Comparison of ENCODE assay signal across 8 cellular contexts in the genomic region with DNA sequence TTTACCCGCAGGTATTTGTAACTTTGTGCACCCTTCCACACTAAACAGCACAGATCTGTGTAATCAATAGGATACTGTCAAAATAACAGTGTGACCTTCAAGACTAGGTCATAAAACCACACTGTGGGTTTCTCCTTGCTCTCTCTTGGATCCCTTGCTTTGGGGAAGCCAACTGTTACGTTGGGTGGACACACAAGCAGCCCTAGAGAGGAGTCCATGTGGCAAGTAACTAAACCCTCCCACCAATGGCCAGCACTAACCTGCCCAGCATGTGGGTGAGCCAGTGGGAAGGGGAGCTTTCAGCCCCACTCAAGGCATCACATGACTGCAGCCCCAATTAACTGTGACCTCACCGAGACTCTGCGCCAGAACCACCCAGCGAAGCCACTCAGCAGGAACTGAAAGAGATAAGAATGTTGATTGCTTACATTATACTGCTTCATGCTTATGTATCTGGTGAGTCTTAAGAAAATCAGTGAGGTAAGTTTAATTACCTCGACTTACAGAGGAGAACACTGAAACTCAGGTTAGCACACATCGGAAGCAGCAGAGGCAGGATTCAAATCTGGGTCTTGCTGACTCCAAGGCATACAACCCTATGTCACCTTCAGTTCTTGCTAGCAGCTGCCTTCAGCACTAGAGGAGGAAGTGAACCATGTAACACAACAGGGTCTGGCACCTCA. TPM values are rescaled to one million over a fixed set of nuclear protein-coding genes. Genes with fewer than 3 reads are reported as not detected.
DNase-seq lines count a peak whose midpoint lies in the region; ATAC-seq and TF ChIP-seq lines count a peak whose summit lies in the region.

No MANE protein-coding gene starts in this region.

- H3K36me3 ChIP-seq in transverse colon (no peaks in the 10 kb centered on the region), psoas muscle (ENCODE audit: insufficient read depth in 1 of 2, low read depth in 1 of 2) (no peaks in the 10 kb centered on the region)

- no peaks in the 10 kb centered on the region for H3K27me3 ChIP-seq in transverse colon
- peaks cover 0 to 2% (median 0%) of the 10 kb centered on the region in 3 donors for H3K27me3 ChIP-seq in psoas muscle (ENCODE audit: insufficient read depth in 3 of 3, low read length in 2 of 3)

- H3K4me1 ChIP-seq in transverse colon (peaks cover 5 to 19% (median 12%) of the 10 kb centered on the region in 4 donors), psoas muscle (no peaks in the 10 kb centered on the region)

- intact Hi-C loops in transverse colon (cut with DNase I; ENCODE audit: low total_unique reads) (no loop called here), psoas muscle (cut with DNase I) (no loop called here)

- no peak overlapping the region for H3K4me3 ChIP-seq in transverse colon
- no peak overlapping the region for H3K4me3 ChIP-seq in psoas muscle

- no peak for TF ChIP-seq POLR2A in transverse colon (IDR thresholded peaks at IDR 0.05)

- H3K27ac ChIP-seq in transverse colon (peak overlapping the region; percentile 19 to 55 (median 32)), psoas muscle (no peak overlapping the region)

- H3K9me3 ChIP-seq in transverse colon = no peaks in the 10 kb centered on the region
- H3K9me3 ChIP-seq in psoas muscle = no peaks in the 10 kb centered on the region

- ATAC-seq in HG02678 (IDR thresholded peaks at IDR 0.05; ENCODE audit: unreplicated experiment) (peak; percentile 81), psoas muscle (no peak)

- TF ChIP-seq EP300 in transverse colon (IDR thresholded peaks at IDR 0.05; ENCODE audit: low read depth) = no peak

- 41 to 80% methylated on average over 1 to 7 of the region's 7 CpGs for WGBS in transverse colon (ENCODE audit: low coverage in 1 of 2), 2 donors
- WGBS in psoas muscle, 3 donors = 63 to 74% (median 72%) methylated on average over 7 of the region's 7 CpGs

- TF ChIP-seq CTCF in transverse colon (IDR thresholded peaks at IDR 0.05) (no peak), psoas muscle (IDR thresholded peaks at IDR 0.05) (no peak)

- peak; percentile 50 for DNase-seq in activated CD4-positive, alpha-beta T cell treated with anti-CD3 and anti-CD28 coated beads for 48 hours
- no peak for DNase-seq in activated CD4-positive, alpha-beta T cell treated with anti-CD3 and anti-CD28 coated beads for 1 hour
- DNase-seq in NCI-H2227 treated with DMSO at 0.1 percent for 48 hours (lab: John Stamatoyannopoulos, UW) = peak; percentile 14
- peak; percentile 7 for DNase-seq in amniotic epithelial cell (ENCODE audit: low read depth)
- peak; percentile 70 for DNase-seq in transverse colon
- DNase-seq in effector CD8-positive, alpha-beta T cell (lab: John Stamatoyannopoulos, UW) = no peak
- no peak for DNase-seq in psoas muscle

- in situ Hi-C loops in transverse colon (cut with MboI; ENCODE audit: low pct_ligation_motif_present in 1 of 4, low pct_unique_long_range_greater_than_20kb in 1 of 4, low sequenced_read_pairs in 3 of 4) = no loop called here

RNA-seq across cellular contexts. Expression of a gene that starts 9.4 kb away (rescaled TPM):
- total RNA-seq in transverse colon (10 to 100 TPM; 11.7 to 40.6 (median 34.5) TPM), psoas muscle (1 to 10 TPM; 3.0 to 5.3 (median 4.4) TPM)
- 1 to 10 TPM; 1.6 to 4.6 (median 1.6) TPM for polyA plus RNA-seq in psoas muscle

Comparison
In these comparisons a context has a peak if more than half of its experiments do, and no peak if none do; other contexts are left out.
1. DNase-seq: peak in activated CD4-positive, alpha-beta T cell treated with anti-CD3 and anti-CD28 coated beads for 48 hours (single experiment), NCI-H2227 treated with DMSO at 0.1 percent for 48 hours (single experiment), amniotic epithelial cell (single experiment) and transverse colon (single experiment); none in activated CD4-positive, alpha-beta T cell treated with anti-CD3 and anti-CD28 coated beads for 1 hour (single experiment), effector CD8-positive, alpha-beta T cell (single experiment) and psoas muscle (0 of 2).